In genomic region chr15:90994059-90994416, GRCh38 we compare ENCODE assay signal across 8 cellular contexts. TPM values are rescaled to one million over a fixed set of nuclear protein-coding genes. Genes with fewer than 3 reads are reported as not detected.
A peak's percentile ranks its signal among the peaks of the same experiment; 100 is the strongest.
DNase-seq lines count a peak whose midpoint lies in the region; ATAC-seq and TF ChIP-seq lines count a peak whose summit lies in the region.

No MANE protein-coding gene starts in this region.

- peak; percentile 7 for DNase-seq in Caki2 (ENCODE audit: low read depth)
- peak; percentile 44 for DNase-seq in GM20000 (ENCODE audit: low spot score)
- no peak for DNase-seq in activated naive CD8-positive, alpha-beta T cell treated with anti-CD3 and anti-CD28 coated beads, Interleukin-2, amount 10 ng/mL, durations not matched to agents 7 days and 5 days
- DNase-seq in iPS-NIHi7 (ENCODE audit: extremely low spot score) = peak; percentile 38
- DNase-seq in stimulated activated naive CD8-positive, alpha-beta T cell treated with anti-CD3 and anti-CD28 coated beads, Interleukin-15, Interleukin-2, amounts not matched to agents 100 U/mL and 50 U/mL, for 24 hours = peak; percentile 17
- DNase-seq in midbrain (lab: John Stamatoyannopoulos, UW) = no peak

- in situ Hi-C loops in Caki2 (cut with HindIII; ENCODE audit: low pct_unique_long_range_greater_than_20kb, low sequenced_read_pairs) = no loop called here

- POLR2A ChIA-PET in activated naive CD8-positive, alpha-beta T cell treated with anti-CD3 and anti-CD28 coated beads, Interleukin-2, amount 10 ng/mL, durations not matched to agents 7 days and 5 days (lab: Charles Lee) = interaction anchor here (0.9 to 2.0 kb wide), 8 partner anchors 9 to 62 kb away, joined by 3 to 11 read pairs (median 6); partner anchors contain the start of genes HDDC3, RCCD1, UNC45A and VPS33B

- H3K36me3 Mint-ChIP-seq in activated naive CD8-positive, alpha-beta T cell treated with anti-CD3 and anti-CD28 coated beads, Interleukin-2, amount 10 ng/mL, durations not matched to agents 7 days and 5 days = peaks cover 27% of the 10 kb centered on the region

- H3K27me3 Mint-ChIP-seq in activated naive CD8-positive, alpha-beta T cell treated with anti-CD3 and anti-CD28 coated beads, Interleukin-2, amount 10 ng/mL, durations not matched to agents 7 days and 5 days = no peaks in the 10 kb centered on the region

- peak overlapping the region; percentile 99 for H3K4me3 Mint-ChIP-seq in activated naive CD8-positive, alpha-beta T cell treated with anti-CD3 and anti-CD28 coated beads, Interleukin-2, amount 10 ng/mL, durations not matched to agents 7 days and 5 days

- no peak for TF ChIP-seq CTCF in GM20000 (IDR thresholded peaks at IDR 0.05; ENCODE audit: extremely low read depth, missing control alignments)

- H3K4me1 Mint-ChIP-seq in activated naive CD8-positive, alpha-beta T cell treated with anti-CD3 and anti-CD28 coated beads, Interleukin-2, amount 10 ng/mL, durations not matched to agents 7 days and 5 days = peaks cover 29% of the 10 kb centered on the region

- H3K9me3 Mint-ChIP-seq in activated naive CD8-positive, alpha-beta T cell treated with anti-CD3 and anti-CD28 coated beads, Interleukin-2, amount 10 ng/mL, durations not matched to agents 7 days and 5 days = no peaks in the 10 kb centered on the region

- H3K27ac Mint-ChIP-seq in activated naive CD8-positive, alpha-beta T cell treated with anti-CD3 and anti-CD28 coated beads, Interleukin-2, amount 10 ng/mL, durations not matched to agents 7 days and 5 days = peak overlapping the region; percentile 100

- ATAC-seq in HG03571 (IDR thresholded peaks at IDR 0.05; ENCODE audit: unreplicated experiment) = peak; percentile 13
- peak; percentile 20 for ATAC-seq in activated naive CD8-positive, alpha-beta T cell treated with anti-CD3 and anti-CD28 coated beads, Interleukin-2, amount 10 ng/mL, durations not matched to agents 7 days and 5 days (ENCODE audit: low read depth)
- peak; percentile 2 for ATAC-seq in stimulated activated naive CD8-positive, alpha-beta T cell treated with anti-CD3 and anti-CD28 coated beads, Interleukin-15, Interleukin-2, amounts not matched to agents 100 U/mL and 50 U/mL, for 24 hours
- ATAC-seq in GM18873 (IDR thresholded peaks at IDR 0.05; ENCODE audit: low FRiP score, unreplicated experiment) = no peak

RNA-seq across cellular contexts. Expression of gene PRC1, which starts 0.3 kb away (rescaled TPM):
- 164 and 189 TPM in 2 replicates for total RNA-seq in Caki2 (2014; rRNA removed; shearing (Covaris generic); ENCODE audit: low replicate concordance)
- 100 to 1,000 TPM; 132 to 149 TPM for total RNA-seq in activated naive CD8-positive, alpha-beta T cell treated with anti-CD3 and anti-CD28 coated beads, Interleukin-2, amount 10 ng/mL, durations not matched to agents 7 days and 5 days

RNA-seq across cellular contexts. Expression of gene VPS33B, which starts 28.4 kb away (rescaled TPM):
- total RNA-seq in Caki2 (2014; rRNA removed; shearing (Covaris generic); ENCODE audit: low replicate concordance) = 22.4 and 44.7 TPM in 2 replicates
- total RNA-seq in activated naive CD8-positive, alpha-beta T cell treated with anti-CD3 and anti-CD28 coated beads, Interleukin-2, amount 10 ng/mL, durations not matched to agents 7 days and 5 days = 10 to 100 TPM; 22.8 to 26.2 TPM

RNA-seq across cellular contexts. Expression of gene RCCD1, which starts 39.4 kb away (rescaled TPM):
- 45.0 and 70.4 TPM in 2 replicates for total RNA-seq in Caki2 (2014; rRNA removed; shearing (Covaris generic); ENCODE audit: low replicate concordance)
- 10 to 100 TPM; 31.5 to 31.6 TPM for total RNA-seq in activated naive CD8-positive, alpha-beta T cell treated with anti-CD3 and anti-CD28 coated beads, Interleukin-2, amount 10 ng/mL, durations not matched to agents 7 days and 5 days

RNA-seq across cellular contexts. Expression of gene UNC45A, which starts 59.0 kb away (rescaled TPM):
- total RNA-seq in Caki2 (2014; rRNA removed; shearing (Covaris generic); ENCODE audit: low replicate concordance) = 99.4 and 149 TPM in 2 replicates
- 10 to 100 TPM; 77.9 to 78.6 TPM for total RNA-seq in activated naive CD8-positive, alpha-beta T cell treated with anti-CD3 and anti-CD28 coated beads, Interleukin-2, amount 10 ng/mL, durations not matched to agents 7 days and 5 days

Comparison
In these comparisons a context has a peak if more than half of its experiments do, and no peak if none do; other contexts are left out.
1. DNase-seq: peak in Caki2 (single experiment), GM20000 (single experiment), iPS-NIHi7 (single experiment) and stimulated activated naive CD8-positive, alpha-beta T cell treated with anti-CD3 and anti-CD28 coated beads, Interleukin-15, Interleukin-2, amounts not matched to agents 100 U/mL and 50 U/mL, for 24 hours (single experiment); none in activated naive CD8-positive, alpha-beta T cell treated with anti-CD3 and anti-CD28 coated beads, Interleukin-2, amount 10 ng/mL, durations not matched to agents 7 days and 5 days (single experiment) and midbrain (single experiment).